In genomic region chr4:158159054-158159717, GRCh38 we compare ENCODE assay signal across 1 cellular context.
TF ChIP-seq lines count a peak whose summit lies in the region.

No MANE protein-coding gene starts in this region.

TF ChIP-seq in H1, 55 proteins besides CTCF, POLR2A, EP300 and RAD21:
- no peak for TF ChIP-seq TAF1 (IDR thresholded peaks at IDR 0.05; ENCODE audit: low read depth, low read length)
- TF ChIP-seq TBP (IDR thresholded peaks at IDR 0.05; ENCODE audit: low read depth, low read length) = no peak
- TF ChIP-seq MAFK (IDR thresholded peaks at IDR 0.05; ENCODE audit: low read depth, low read length) = no peak
- TF ChIP-seq, protein P1, sequence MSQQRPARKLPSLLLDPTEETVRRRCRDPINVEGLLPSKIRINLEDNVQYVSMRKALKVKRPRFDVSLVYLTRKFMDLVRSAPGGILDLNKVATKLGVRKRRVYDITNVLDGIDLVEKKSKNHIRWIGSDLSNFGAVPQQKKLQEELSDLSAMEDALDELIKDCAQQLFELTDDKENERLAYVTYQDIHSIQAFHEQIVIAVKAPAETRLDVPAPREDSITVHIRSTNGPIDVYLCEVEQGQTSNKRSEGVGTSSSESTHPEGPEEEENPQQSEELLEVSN (IDR thresholded peaks at IDR 0.05) = no peak
- no peak for TF ChIP-seq RXRA (IDR thresholded peaks at IDR 0.05; ENCODE audit: insufficient read depth, low read depth, low read length)
- no peak for TF ChIP-seq KDM5A (IDR thresholded peaks at IDR 0.05; ENCODE audit: low read length)
- TF ChIP-seq SIX5 (IDR thresholded peaks at IDR 0.05; ENCODE audit: low read depth, low read length) = no peak
- no peak for TF ChIP-seq TAF7 (optimal IDR thresholded peaks at IDR 0.05; ENCODE audit: borderline replicate concordance, low read depth, low read length)
- no peak for TF ChIP-seq TEAD4 (IDR thresholded peaks at IDR 0.05; ENCODE audit: low read depth, low read length)
- TF ChIP-seq, protein P2, sequence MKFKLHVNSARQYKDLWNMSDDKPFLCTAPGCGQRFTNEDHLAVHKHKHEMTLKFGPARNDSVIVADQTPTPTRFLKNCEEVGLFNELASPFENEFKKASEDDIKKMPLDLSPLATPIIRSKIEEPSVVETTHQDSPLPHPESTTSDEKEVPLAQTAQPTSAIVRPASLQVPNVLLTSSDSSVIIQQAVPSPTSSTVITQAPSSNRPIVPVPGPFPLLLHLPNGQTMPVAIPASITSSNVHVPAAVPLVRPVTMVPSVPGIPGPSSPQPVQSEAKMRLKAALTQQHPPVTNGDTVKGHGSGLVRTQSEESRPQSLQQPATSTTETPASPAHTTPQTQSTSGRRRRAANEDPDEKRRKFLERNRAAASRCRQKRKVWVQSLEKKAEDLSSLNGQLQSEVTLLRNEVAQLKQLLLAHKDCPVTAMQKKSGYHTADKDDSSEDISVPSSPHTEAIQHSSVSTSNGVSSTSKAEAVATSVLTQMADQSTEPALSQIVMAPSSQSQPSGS (IDR thresholded peaks at IDR 0.05; ENCODE audit: low read length) = no peak
- TF ChIP-seq BRCA1 (IDR thresholded peaks at IDR 0.05; ENCODE audit: low read depth, low read length) = no peak
- TF ChIP-seq, protein P3, sequence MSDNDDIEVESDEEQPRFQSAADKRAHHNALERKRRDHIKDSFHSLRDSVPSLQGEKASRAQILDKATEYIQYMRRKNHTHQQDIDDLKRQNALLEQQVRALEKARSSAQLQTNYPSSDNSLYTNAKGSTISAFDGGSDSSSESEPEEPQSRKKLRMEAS (IDR thresholded peaks at IDR 0.05) = no peak
- TF ChIP-seq ASH2L (IDR thresholded peaks at IDR 0.05; ENCODE audit: low read length) = no peak
- no peak for TF ChIP-seq GABPA (IDR thresholded peaks at IDR 0.05; ENCODE audit: borderline replicate concordance, insufficient read depth, low read length)
- TF ChIP-seq POU5F1 (IDR thresholded peaks at IDR 0.05; ENCODE audit: low read depth, low read length) = no peak
- TF ChIP-seq CBX8 (IDR thresholded peaks at IDR 0.05; ENCODE audit: borderline replicate concordance, low read depth, low read length) = no peak
- TF ChIP-seq HDAC6 (IDR thresholded peaks at IDR 0.05; ENCODE audit: low read depth, low read length) = no peak
- TF ChIP-seq SUZ12 (IDR thresholded peaks at IDR 0.05; ENCODE audit: low read length) = no peak
- no peak for TF ChIP-seq FOSL1 (IDR thresholded peaks at IDR 0.05; ENCODE audit: insufficient read depth, low read depth, low read length)
- TF ChIP-seq JUND (IDR thresholded peaks at IDR 0.05; ENCODE audit: low read length) = no peak
TF ChIP-seq in H1: peak in this region for 0.
